In the genomic region with DNA sequence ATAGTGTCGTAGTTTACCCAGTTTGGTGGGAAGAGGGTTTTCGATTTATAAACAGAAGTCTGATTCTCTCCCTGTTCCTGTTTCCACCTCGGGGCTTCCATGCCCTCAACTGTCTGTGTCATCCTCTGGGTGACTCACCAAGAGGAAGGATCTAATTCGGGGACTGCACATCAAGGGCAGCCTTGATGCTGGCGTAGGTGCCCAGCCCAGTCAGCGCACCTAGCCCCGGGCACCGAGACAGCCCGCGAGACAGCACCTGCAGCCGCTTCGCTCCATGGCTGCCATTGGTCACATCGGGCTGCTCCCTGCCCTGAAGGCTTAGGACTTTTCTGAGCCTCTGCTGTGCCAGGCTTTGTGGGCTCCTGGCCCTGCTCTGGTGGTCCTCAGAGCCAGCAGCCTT, we compare ENCODE assay signal across 22 cellular contexts. TPM values are rescaled to one million over a fixed set of nuclear protein-coding genes. Genes with fewer than 3 reads are reported as not detected.
DNase-seq lines count a peak whose midpoint lies in the region; ATAC-seq, FAIRE-seq and TF ChIP-seq lines count a peak whose summit lies in the region.
"Had no signal": no experiment of that assay in that cellular context is flagged by ENCODE, and none has a peak within 500 bp of the region (broad histone marks: within the 10 kb centered on the region; RNA-seq: fewer than 3 reads in every experiment).

No MANE protein-coding gene starts in this region.

- H3K79me2 ChIP-seq in HCT116 (ENCODE audit: insufficient read depth, low read length) (no peaks in the 10 kb centered on the region), keratinocyte (ENCODE audit: control insufficient read depth, insufficient read depth, low read length) (no peaks in the 10 kb centered on the region)
- H3K79me2 ChIP-seq: parathyroid adenoma had no signal

- TF ChIP-seq POLR2A in HCT116 (IDR thresholded peaks at IDR 0.05; ENCODE audit: borderline replicate concordance, extremely low read depth, insufficient read depth, insufficient read length) = no peak

- H3K36me3 Mint-ChIP-seq in naive thymus-derived CD8-positive, alpha-beta T cell = peaks cover 9 to 26% (median 13%) of the 10 kb centered on the region in 3 donors

- H3K27me3 ChIP-seq in HCT116 (ENCODE audit: insufficient read depth, low read length) (no peaks in the 10 kb centered on the region), keratinocyte (ENCODE audit: control insufficient read depth, extremely low read depth, insufficient read depth, low read length) (no peaks in the 10 kb centered on the region)
- H3K27me3 ChIP-seq: BE2C, heart left ventricle, uterus had no signal

- peaks cover 8 to 16% of the 10 kb centered on the region in 2 experiments for H3K4me1 ChIP-seq in HCT116 (ENCODE audit: control insufficient read depth in 1 of 2, insufficient read depth in 2 of 2, low read length in 2 of 2)
- peaks cover 15% of the 10 kb centered on the region for H3K4me1 ChIP-seq in keratinocyte (ENCODE audit: control insufficient read depth, extremely low read depth, insufficient read depth, low read length)
- H3K4me1 ChIP-seq: uterus had no signal

- DNase-seq in COLO829 (ENCODE audit: low spot score) = peak; percentile 77
- DNase-seq in HCT116 (ENCODE audit: low read depth, low spot score) = no peak
- peak; percentile 4 for DNase-seq in RCC 7860 (ENCODE audit: low spot score)
- DNase-seq in keratinocyte (ENCODE audit: low read depth, low spot score) = no peak
- no peak for DNase-seq in naive thymus-derived CD8-positive, alpha-beta T cell
- DNase-seq in HT-29 (ENCODE audit: low spot score) = no peak
- DNase-seq: activated gamma-delta T cell; anterior cingulate cortex; BE2C; cerebellar nuclear complex; effector memory CD8-positive, alpha-beta T cell; heart left ventricle; IMR-90; NCI-H2029 treated with DMSO at 0.1 percent for 48 hours; NCI-H446 treated with DMSO at 0.1 percent for 48 hours; NK-92 treated with Interleukin-12 subunit alpha and Interleukin-12 subunit beta, amount 100 ng/mL, for 24 hours; SHP77 treated with DMSO at 0.1 percent for 48 hours; uterus had no signal

- no peaks in the 10 kb centered on the region for H3K9me3 ChIP-seq in HCT116 (ENCODE audit: control insufficient read depth in 1 of 2, insufficient read depth in 1 of 2, low read depth in 1 of 2, low read length in 2 of 2)
- H3K9me3 ChIP-seq in keratinocyte (ENCODE audit: control insufficient read depth, low read depth, low read length) = no peaks in the 10 kb centered on the region
- H3K9me3 ChIP-seq: BE2C, uterus had no signal

- no peaks in the 10 kb centered on the region for H4K20me1 ChIP-seq in HCT116 (ENCODE audit: insufficient read depth)
- H4K20me1 ChIP-seq in keratinocyte (ENCODE audit: control insufficient read depth, extremely low read depth, insufficient read depth, low read length) = no peaks in the 10 kb centered on the region

- no peak overlapping the region for H3K9ac ChIP-seq in HCT116 (ENCODE audit: low read length)
- peak overlapping the region; percentile 56 for H3K9ac ChIP-seq in keratinocyte (ENCODE audit: control insufficient read depth, extremely low read depth, insufficient read depth, low read length)
- H3K9ac ChIP-seq: parathyroid adenoma had no signal

- intact Hi-C loops in HCT116 (cut with micrococcal nuclease) = no loop called here

- H3K27ac ChIP-seq in HCT116 (ENCODE audit: low read depth, low read length) = no peak overlapping the region
- peak overlapping the region; percentile 78 for H3K27ac ChIP-seq in keratinocyte (ENCODE audit: control insufficient read depth, insufficient read depth, low read length)
- H3K27ac ChIP-seq: parathyroid adenoma, uterus had no signal

- no peak for TF ChIP-seq RAD21 in HCT116 (IDR thresholded peaks at IDR 0.05; ENCODE audit: low read depth)

- no TSS peak for BruUV-seq in HCT116 (replicated peaks; lab: Mats Ljungman, UMichigan)

- peak overlapping the region in 1 of 10 donors; percentile 36 for H3K27ac Mint-ChIP-seq in naive thymus-derived CD8-positive, alpha-beta T cell

- dilution Hi-C loops in keratinocyte (cut with MboI; ENCODE audit: extremely low pct_ligation_motif_present, low sequenced_read_pairs) = no loop called here

- RAD21 ChIA-PET in HCT116 (lab: Charles Lee; ENCODE audit: low non-redundant PET in 1 of 2, low total read pairs in 2 of 2, uncharacterized antibody in 2 of 2, unreplicated experiment in 2 of 2) = no interaction called here

- peaks cover 0 to 28% (median 17%) of the 10 kb centered on the region in 4 donors for H3K4me1 Mint-ChIP-seq in naive thymus-derived CD8-positive, alpha-beta T cell

- TF ChIP-seq CTCF in HCT116 (IDR thresholded peaks at IDR 0.05 in 2 of 3, conservative IDR thresholded peaks at IDR 0.05 in 1 of 3; ENCODE audit: borderline replicate concordance in 1 of 3, insufficient read depth in 1 of 3, low read depth in 2 of 3, low read length in 2 of 3) = no peak
- TF ChIP-seq CTCF in keratinocyte (optimal IDR thresholded peaks at IDR 0.05 in 1 of 3, IDR thresholded peaks at IDR 0.05 in 1 of 3, conservative IDR thresholded peaks at IDR 0.05 in 1 of 3; ENCODE audit: extremely low read depth in 1 of 3, insufficient read depth in 2 of 3, low read length in 3 of 3) = no peak

- no peak for ATAC-seq in HCT116
- no peak for ATAC-seq in naive thymus-derived CD8-positive, alpha-beta T cell
- no peak for ATAC-seq in HG03520 (IDR thresholded peaks at IDR 0.05; ENCODE audit: unreplicated experiment)
- ATAC-seq: activated CD4-positive, CD25-positive, alpha-beta regulatory T cell treated with anti-CD3 and anti-CD28 coated beads, Interleukin-2, amount 50 U/mL, for 24 hours; effector memory CD8-positive, alpha-beta T cell; heart left ventricle had no signal

- H3K9me2 ChIP-seq in HCT116 (ENCODE audit: insufficient read depth) = no peaks in the 10 kb centered on the region

- no peaks in the 10 kb centered on the region for H3K27me3 Mint-ChIP-seq in naive thymus-derived CD8-positive, alpha-beta T cell
- H3K27me3 Mint-ChIP-seq: effector memory CD8-positive, alpha-beta T cell had no signal

- POLR2A ChIA-PET in HCT116 (lab: Charles Lee) = no interaction called here
- POLR2A ChIA-PET in naive thymus-derived CD8-positive, alpha-beta T cell (lab: Charles Lee) = no interaction called here

- H3K4me3 Mint-ChIP-seq in naive thymus-derived CD8-positive, alpha-beta T cell = no peak overlapping the region

- CTCF ChIA-PET in HCT116 (lab: Charles Lee) = no interaction called here

- H3K4me2 ChIP-seq in HCT116 (ENCODE audit: low read length) (peak overlapping the region; percentile 27; the same call in 1 of the 2 replicates), keratinocyte (ENCODE audit: control insufficient read depth, extremely low read depth, insufficient read depth, low read depth, low read length) (peak overlapping the region; percentile 56)

- H3K9me1 ChIP-seq in keratinocyte (ENCODE audit: control insufficient read depth, extremely low read depth, insufficient read depth, low read length) = no peaks in the 10 kb centered on the region

- H2AFZ ChIP-seq in HCT116 (ENCODE audit: low read depth, low read length, poor library complexity, severe bottlenecking) (no peak overlapping the region), keratinocyte (ENCODE audit: control insufficient read depth, low read length) (peak overlapping the region; percentile 46)
- H2AFZ ChIP-seq: parathyroid adenoma had no signal

- FAIRE-seq in RCC 7860 (lab: Jason Lieb, UNC) (no peak), keratinocyte (lab: Jason Lieb, UNC) (peak; percentile 39)

- H3K9me3 Mint-ChIP-seq in naive thymus-derived CD8-positive, alpha-beta T cell = peaks cover 0 to 3% (median 0%) of the 10 kb centered on the region in 9 donors
- H3K9me3 Mint-ChIP-seq: effector memory CD8-positive, alpha-beta T cell had no signal

- H3K4me3 ChIP-seq in HCT116 (replicated peaks in 1 of 2; ENCODE audit: low read depth in 1 of 2, low read length in 2 of 2) = no peak overlapping the region
- H3K4me3 ChIP-seq in keratinocyte (ENCODE audit: control insufficient read depth in 2 of 3, extremely low read depth in 1 of 3, insufficient read depth in 2 of 3, low read depth in 1 of 3, low read length in 3 of 3) = no peak overlapping the region
- H3K4me3 ChIP-seq: heart left ventricle, uterus had no signal

- H3K36me3 ChIP-seq in HCT116 (ENCODE audit: control insufficient read depth in 1 of 2, insufficient read depth in 2 of 2, low read length in 2 of 2) (no peaks in the 10 kb centered on the region), keratinocyte (ENCODE audit: control insufficient read depth in 2 of 2, extremely low read depth in 1 of 2, insufficient read depth in 2 of 2, low read length in 2 of 2) (no peaks in the 10 kb centered on the region)
- H3K36me3 ChIP-seq: BE2C, uterus had no signal

RNA-seq across cellular contexts. Expression of a gene that starts 7.8 kb away (rescaled TPM):
- total RNA-seq in HCT116 (2021; ENCODE audit: unreplicated experiment) = 7.1 TPM
- 7.8 and 9.9 TPM in 2 replicates for polyA plus RNA-seq in HCT116 (2012)
- 0.81 to 2.0 TPM (median 0.86 TPM) in 3 replicates for polyA plus RNA-seq in keratinocyte
- polyA plus RNA-seq in keratinocyte (2011; ENCODE audit: low read depth) = 0.32 TPM
- polyA plus RNA-seq in keratinocyte (2011; cell fraction: cytosol; rRNA removed) = 0.78 and 1.8 TPM in 2 replicates
- polyA plus RNA-seq in keratinocyte (2011; cell fraction: nucleus; rRNA removed) = 3.2 TPM in 2 replicates
- polyA plus RNA-seq in keratinocyte (2012; ENCODE audit: low replicate concordance) = 1.3 and 3.9 TPM in 2 replicates
- polyA minus RNA-seq in keratinocyte = 2.1 to 6.0 TPM (median 2.9 TPM) in 3 replicates
- 3.5 TPM for polyA minus RNA-seq in keratinocyte (2011; cell fraction: cytosol; rRNA and poly(A)+ RNA removed)
- polyA minus RNA-seq in keratinocyte (2011; cell fraction: nucleus; rRNA and poly(A)+ RNA removed) = 4.3 and 7.4 TPM in 2 replicates
- total RNA-seq in naive thymus-derived CD8-positive, alpha-beta T cell = 1 to 10 TPM; 5.8 to 7.3 TPM
- 1 to 10 TPM; 1.1 to 2.1 (median 2.0) TPM for polyA plus RNA-seq in naive thymus-derived CD8-positive, alpha-beta T cell
- 28.2 and 31.6 TPM in 2 replicates for total RNA-seq in HT-29 (2014; rRNA removed; shearing (Covaris generic))

RNA-seq across cellular contexts. Expression of a gene that starts 8.2 kb away (rescaled TPM):
- total RNA-seq in HCT116 (2021; ENCODE audit: unreplicated experiment) = 185 TPM
- polyA plus RNA-seq in HCT116 (2012) = 212 and 229 TPM in 2 replicates
- 260 to 267 TPM (median 262 TPM) in 3 replicates for polyA plus RNA-seq in keratinocyte
- 151 TPM for polyA plus RNA-seq in keratinocyte (2011; ENCODE audit: low read depth)
- 238 and 264 TPM in 2 replicates for polyA plus RNA-seq in keratinocyte (2011; cell fraction: cytosol; rRNA removed)
- 373 and 377 TPM in 2 replicates for polyA plus RNA-seq in keratinocyte (2011; cell fraction: nucleus; rRNA removed)
- 285 and 352 TPM in 2 replicates for polyA plus RNA-seq in keratinocyte (2012; ENCODE audit: low replicate concordance)
- polyA minus RNA-seq in keratinocyte = 247 to 367 TPM (median 298 TPM) in 3 replicates
- 181 TPM for polyA minus RNA-seq in keratinocyte (2011; cell fraction: cytosol; rRNA and poly(A)+ RNA removed)
- 111 and 169 TPM in 2 replicates for polyA minus RNA-seq in keratinocyte (2011; cell fraction: nucleus; rRNA and poly(A)+ RNA removed)
- total RNA-seq in naive thymus-derived CD8-positive, alpha-beta T cell = 100 to 1,000 TPM; 108 to 118 TPM
- polyA plus RNA-seq in naive thymus-derived CD8-positive, alpha-beta T cell = 100 to 1,000 TPM; 298 to 328 (median 319) TPM
- 387 and 409 TPM in 2 replicates for total RNA-seq in HT-29 (2014; rRNA removed; shearing (Covaris generic))

RNA-seq across cellular contexts. Expression of a gene that starts 31.6 kb away (rescaled TPM):
- 4.8 TPM for total RNA-seq in HCT116 (2021; ENCODE audit: unreplicated experiment)
- polyA plus RNA-seq in HCT116 (2012) = 6.6 and 8.6 TPM in 2 replicates
- 7.2 to 14.4 TPM (median 8.6 TPM) in 3 replicates for polyA plus RNA-seq in keratinocyte
- polyA plus RNA-seq in keratinocyte (2011; ENCODE audit: low read depth) = 8.8 TPM
- polyA plus RNA-seq in keratinocyte (2011; cell fraction: cytosol; rRNA removed) = 1.8 and 3.8 TPM in 2 replicates
- polyA plus RNA-seq in keratinocyte (2011; cell fraction: nucleus; rRNA removed) = 41.3 and 62.6 TPM in 2 replicates
- 8.4 and 10.0 TPM in 2 replicates for polyA plus RNA-seq in keratinocyte (2012; ENCODE audit: low replicate concordance)
- polyA minus RNA-seq in keratinocyte = 15.3 to 21.0 TPM (median 19.4 TPM) in 3 replicates
- 9.6 TPM for polyA minus RNA-seq in keratinocyte (2011; cell fraction: cytosol; rRNA and poly(A)+ RNA removed)
- polyA minus RNA-seq in keratinocyte (2011; cell fraction: nucleus; rRNA and poly(A)+ RNA removed) = 20.2 TPM in 2 replicates
- total RNA-seq in naive thymus-derived CD8-positive, alpha-beta T cell = under 1 TPM; 0.34 to 0.41 TPM
- not detected for polyA plus RNA-seq in naive thymus-derived CD8-positive, alpha-beta T cell
- 7.0 and 10.3 TPM in 2 replicates for total RNA-seq in HT-29 (2014; rRNA removed; shearing (Covaris generic))

RNA-seq across cellular contexts. Expression of a gene that starts 44.7 kb away (rescaled TPM):
- 101 TPM for total RNA-seq in HCT116 (2021; ENCODE audit: unreplicated experiment)
- 73.3 and 82.9 TPM in 2 replicates for polyA plus RNA-seq in HCT116 (2012)
- 33.6 to 56.7 TPM (median 56.1 TPM) in 3 replicates for polyA plus RNA-seq in keratinocyte
- 5.0 TPM for polyA plus RNA-seq in keratinocyte (2011; ENCODE audit: low read depth)
- 36.1 and 67.5 TPM in 2 replicates for polyA plus RNA-seq in keratinocyte (2011; cell fraction: cytosol; rRNA removed)
- 134 and 177 TPM in 2 replicates for polyA plus RNA-seq in keratinocyte (2011; cell fraction: nucleus; rRNA removed)
- 44.7 and 84.3 TPM in 2 replicates for polyA plus RNA-seq in keratinocyte (2012; ENCODE audit: low replicate concordance)
- 95.2 to 220 TPM (median 115 TPM) in 3 replicates for polyA minus RNA-seq in keratinocyte
- polyA minus RNA-seq in keratinocyte (2011; cell fraction: cytosol; rRNA and poly(A)+ RNA removed) = 109 TPM
- polyA minus RNA-seq in keratinocyte (2011; cell fraction: nucleus; rRNA and poly(A)+ RNA removed) = 101 and 107 TPM in 2 replicates
- under 1 TPM; 0.31 to 0.49 TPM for total RNA-seq in naive thymus-derived CD8-positive, alpha-beta T cell
- under 1 TPM in 2 of 3 donors, not detected in 1; 0.04 to 0.16 TPM for polyA plus RNA-seq in naive thymus-derived CD8-positive, alpha-beta T cell
- total RNA-seq in HT-29 (2014; rRNA removed; shearing (Covaris generic)) = 98.8 and 127 TPM in 2 replicates

RNA-seq across cellular contexts. Expression of a gene that starts 48.4 kb away (rescaled TPM):
- total RNA-seq in HCT116 (2021; ENCODE audit: unreplicated experiment) = not detected
- 0.21 and 0.39 TPM in 2 replicates for polyA plus RNA-seq in HCT116 (2012)
- 0.08 to 0.21 TPM (median 0.10 TPM) in 3 replicates for polyA plus RNA-seq in keratinocyte
- polyA plus RNA-seq in keratinocyte (2011; ENCODE audit: low read depth) = not detected
- 0.05 TPM in 2 replicates for polyA plus RNA-seq in keratinocyte (2011; cell fraction: cytosol; rRNA removed)
- polyA plus RNA-seq in keratinocyte (2011; cell fraction: nucleus; rRNA removed) = 0.44 and 0.57 TPM in 2 replicates
- polyA plus RNA-seq in keratinocyte (2012; ENCODE audit: low replicate concordance) = 0.08 and 0.51 TPM in 2 replicates
- not detected in 3 replicates for polyA minus RNA-seq in keratinocyte
- not detected for polyA minus RNA-seq in keratinocyte (2011; cell fraction: cytosol; rRNA and poly(A)+ RNA removed)
- polyA minus RNA-seq in keratinocyte (2011; cell fraction: nucleus; rRNA and poly(A)+ RNA removed) = 0.23 TPM in 1 of 2 replicates, not detected in the other
- total RNA-seq in naive thymus-derived CD8-positive, alpha-beta T cell = not detected
- polyA plus RNA-seq in naive thymus-derived CD8-positive, alpha-beta T cell = not detected
- total RNA-seq in HT-29 (2014; rRNA removed; shearing (Covaris generic)) = 1.1 and 5.6 TPM in 2 replicates
- total RNA-seq: T-helper 2 cell treated with Interferon-gamma antibody and Interleukin-4, amounts not matched to agents 100 ng/mL and 5 ng/mL, for 36 hours had no signal

Comparison
In these comparisons a context has a peak if more than half of its experiments do, and no peak if none do; other contexts are left out.
1. DNase-seq: peak in COLO829 (single experiment) and RCC 7860 (single experiment); none in HCT116 (single experiment), keratinocyte (single experiment), naive thymus-derived CD8-positive, alpha-beta T cell (0 of 10) and HT-29 (single experiment).